In the genomic region with DNA sequence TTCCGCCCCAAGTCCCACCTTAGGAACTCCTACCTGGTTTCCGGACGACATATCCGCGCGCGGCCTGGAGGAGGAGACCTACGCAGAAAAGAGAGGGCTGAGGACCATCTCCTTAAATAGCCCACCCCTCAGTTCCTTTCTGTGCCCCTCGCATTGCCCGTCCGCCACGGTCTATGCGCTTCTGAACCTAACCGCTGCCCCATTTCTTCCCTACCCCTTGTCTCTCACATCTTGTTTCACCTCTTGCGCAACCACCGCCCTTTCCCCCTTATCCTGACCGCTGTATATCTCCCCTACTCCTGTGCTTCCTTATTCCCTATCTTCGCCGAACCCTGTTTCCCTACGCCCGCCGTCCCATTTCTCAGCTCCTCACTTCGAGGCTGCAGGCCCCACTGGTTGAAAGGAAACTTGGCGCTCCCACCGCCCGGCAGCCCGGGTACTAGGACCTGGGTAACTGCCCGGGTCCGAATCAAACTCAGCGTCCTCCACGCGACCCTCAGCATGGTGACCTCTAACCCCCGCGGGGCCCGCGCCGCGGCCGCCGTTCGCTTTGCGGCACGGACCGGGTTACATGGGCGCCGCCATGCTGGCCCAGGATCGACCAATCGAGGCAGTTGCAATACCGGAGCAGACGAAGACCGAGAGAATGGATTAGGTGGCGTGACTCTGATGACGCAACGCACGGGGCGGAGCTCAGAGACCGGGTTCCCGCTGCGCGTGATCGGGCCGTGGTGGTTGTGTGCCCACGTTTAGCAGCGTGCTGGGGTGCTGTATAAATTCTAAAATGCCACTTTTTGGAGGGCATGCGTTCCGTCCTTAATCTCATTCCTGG, we compare ENCODE assay signal across 8 cellular contexts. TPM values are rescaled to one million over a fixed set of nuclear protein-coding genes. Genes with fewer than 3 reads are reported as not detected.
DNase-seq lines count a peak whose midpoint lies in the region; ATAC-seq, FAIRE-seq and TF ChIP-seq lines count a peak whose summit lies in the region.

Gene MRPS15 (minus strand): TSS at position 612 of the 832 bp plus-strand sequence. CDS start 109 bp downstream, at position 503.

- no peaks in the 10 kb centered on the region for H3K9me3 ChIP-seq in HepG2 (ENCODE audit: low read length)

- H3K4me1 ChIP-seq in HepG2 (ENCODE audit: insufficient read depth, low read length): peaks cover 55% of the 10 kb centered on the region

- POLR2A ChIA-PET in HepG2 (lab: Yijun Ruan, JAX): interaction anchor here (0.6 to 3.6 kb wide), 21 partner anchors 8 to 1010 kb away, joined by 3 to 48 read pairs (median 4); partner anchors contain the start of genes CSF3R, LSM10, OSCP1 and THRAP3

- under 1% methylated on average over 28 of the region's 66 CpGs for WGBS in HepG2 (ENCODE audit: low lambda C conversion rate)

- peak; percentile 26; the same call in 1 of the 2 replicates for TF ChIP-seq RAD21 in HepG2 (CRISPR knock-in tag; IDR thresholded peaks at IDR 0.05)

- ATAC-seq in GM19372 (IDR thresholded peaks at IDR 0.05; ENCODE audit: low read depth, unreplicated experiment) (peak; percentile 94), HG03558 (IDR thresholded peaks at IDR 0.05; ENCODE audit: extremely low read depth, unreplicated experiment) (peak; percentile 76), HepG2 (peak; percentile 86)

- H3K4me2 ChIP-seq in HepG2 (ENCODE audit: low read depth, low read length): peak within 1 kb of the TSS; percentile 92

- no TSS peak for BruUV-seq in HepG2 (replicated peaks; lab: Mats Ljungman, UMichigan)

- peak; percentile 73 for FAIRE-seq in HepG2 (lab: Jason Lieb, UNC)

- no peak within 1 kb of the TSS for H2AFZ ChIP-seq in HepG2 (ENCODE audit: low read length)

- H4K20me1 ChIP-seq in HepG2 (ENCODE audit: insufficient read depth, low read length): no peaks in the 10 kb centered on the region

- peak within 1 kb of the TSS; percentile 91 for H3K9ac ChIP-seq in HepG2 (ENCODE audit: insufficient read depth, low read depth, low read length)

- in situ Hi-C loops in HepG2 (cut with HindIII; ENCODE audit: extremely low pct_ligation_motif_present, low pct_unique_long_range_greater_than_20kb): no loop called here

- intact Hi-C loops in HepG2 (cut with micrococcal nuclease; ENCODE audit: unreplicated experiment): loop anchor here (2.0 kb wide), 1 partner anchor 23 kb away; no protein-coding TSS in a partner anchor

- no peaks in the 10 kb centered on the region; a peak in 1 of 5 replicates for H3K27me3 ChIP-seq in HepG2 (ENCODE audit: control insufficient read depth in 1 of 2, insufficient read depth in 2 of 2, low read length in 2 of 2)

- no peak for TF ChIP-seq CTCF in HepG2 (CRISPR knock-in tag; IDR thresholded peaks at IDR 0.05)

- CTCF ChIA-PET in HepG2 (lab: Yijun Ruan, JAX; ENCODE audit: low intra/inter-chr PET ratio, low total read pairs): no interaction called here

- peak; percentile 95 to 97 for TF ChIP-seq POLR2A in HepG2 (IDR thresholded peaks at IDR 0.05; ENCODE audit: insufficient read depth in 1 of 2, low read depth in 2 of 2, low read length in 2 of 2)

- peak; percentile 80 to 94 for TF ChIP-seq EP300 in HepG2 (IDR thresholded peaks at IDR 0.05; ENCODE audit: low read depth in 2 of 2, low read length in 2 of 2)
- peak; percentile 86 for TF ChIP-seq EP300 in HepG2 (CRISPR knock-in tag; IDR thresholded peaks at IDR 0.05; ENCODE audit: borderline replicate concordance)

- H3K27ac ChIP-seq in HepG2 (ENCODE audit: extremely low read length, insufficient read depth, low read length): peak within 1 kb of the TSS; percentile 93

- peak within 1 kb of the TSS; percentile 83 to 91 (median 90) for H3K4me3 ChIP-seq in HepG2 (replicated peaks in 1 of 3; ENCODE audit: insufficient read depth in 1 of 3, low read depth in 2 of 3, low read length in 3 of 3)

- H3K79me2 ChIP-seq in HepG2 (ENCODE audit: insufficient read depth, low read length): peaks cover 17% of the 10 kb centered on the region

- peaks cover 16 to 33% of the 10 kb centered on the region in 2 experiments for H3K36me3 ChIP-seq in HepG2 (replicated peaks in 1 of 2; ENCODE audit: control insufficient read depth in 1 of 2, insufficient read depth in 2 of 2, low read length in 2 of 2)

- peak; percentile 43 to 95 (median 90) for DNase-seq in C1 segment of cervical spinal cord (lab: John Stamatoyannopoulos, UW)
- peak; percentile 54 for DNase-seq in NCI-H748 treated with DMSO at 0.1 percent for 48 hours (lab: John Stamatoyannopoulos, UW)
- DNase-seq in activated CD4-positive, alpha-beta T cell treated with anti-CD3 and anti-CD28 coated beads, Interleukin-2, amount 50 U/mL, for 4 hours: peak; percentile 94 to 97
- DNase-seq in dermis blood vessel endothelial cell: peak; percentile 97
- peak; percentile 90 for DNase-seq in HepG2 (ENCODE audit: low spot score)
- DNase-seq in stimulated activated CD4-positive, alpha-beta T cell treated with anti-CD3 and anti-CD28 coated beads, Interleukin-4, amount 100 ng/mL, for 1 hour: peak; percentile 97

TF ChIP-seq in HepG2, 621 proteins besides CTCF, POLR2A, EP300 and RAD21 (continues in another document):
- TF ChIP-seq IRF1 (CRISPR knock-in tag; IDR thresholded peaks at IDR 0.05; ENCODE audit: low read depth): no peak
- no peak for TF ChIP-seq KLF13 (CRISPR knock-in tag; IDR thresholded peaks at IDR 0.05)
- TF ChIP-seq, protein P1, sequence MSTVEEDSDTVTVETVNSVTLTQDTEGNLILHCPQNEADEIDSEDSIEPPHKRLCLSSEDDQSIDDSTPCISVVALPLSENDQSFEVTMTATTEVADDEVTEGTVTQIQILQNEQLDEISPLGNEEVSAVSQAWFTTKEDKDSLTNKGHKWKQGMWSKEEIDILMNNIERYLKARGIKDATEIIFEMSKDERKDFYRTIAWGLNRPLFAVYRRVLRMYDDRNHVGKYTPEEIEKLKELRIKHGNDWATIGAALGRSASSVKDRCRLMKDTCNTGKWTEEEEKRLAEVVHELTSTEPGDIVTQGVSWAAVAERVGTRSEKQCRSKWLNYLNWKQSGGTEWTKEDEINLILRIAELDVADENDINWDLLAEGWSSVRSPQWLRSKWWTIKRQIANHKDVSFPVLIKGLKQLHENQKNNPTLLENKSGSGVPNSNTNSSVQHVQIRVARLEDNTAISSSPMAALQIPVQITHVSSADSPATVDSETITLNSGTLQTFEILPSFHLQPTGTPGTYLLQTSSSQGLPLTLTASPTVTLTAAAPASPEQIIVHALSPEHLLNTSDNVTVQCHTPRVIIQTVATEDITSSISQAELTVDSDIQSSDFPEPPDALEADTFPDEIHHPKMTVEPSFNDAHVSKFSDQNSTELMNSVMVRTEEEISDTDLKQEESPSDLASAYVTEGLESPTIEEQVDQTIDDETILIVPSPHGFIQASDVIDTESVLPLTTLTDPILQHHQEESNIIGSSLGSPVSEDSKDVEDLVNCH (CRISPR knock-in tag; IDR thresholded peaks at IDR 0.05): no peak
- TF ChIP-seq ZNF124 (CRISPR knock-in tag; IDR thresholded peaks at IDR 0.05): peak; percentile 94
- no peak for TF ChIP-seq SRY (CRISPR knock-in tag; IDR thresholded peaks at IDR 0.05)
- peak; percentile 90 for TF ChIP-seq GABPB1 (CRISPR knock-in tag; IDR thresholded peaks at IDR 0.05)
- peak; percentile 81 for TF ChIP-seq ZNF772 (CRISPR knock-in tag; IDR thresholded peaks at IDR 0.05)
- no peak for TF ChIP-seq SETDB1 (CRISPR knock-in tag; IDR thresholded peaks at IDR 0.05; ENCODE audit: borderline replicate concordance)
- TF ChIP-seq MXD4 (CRISPR knock-in tag; IDR thresholded peaks at IDR 0.05): peak; percentile 88

RNA-seq across cellular contexts. Expression of gene MRPS15, which starts in this region (rescaled TPM):
- total RNA-seq in dermis blood vessel endothelial cell: 57.7 and 88.7 TPM in 2 replicates
- total RNA-seq in HepG2 (2016; rRNA removed; fragmentation: Illumina TruSeq; extraction: Trizol): 113 and 137 TPM in 2 replicates
- 206 and 254 TPM in 2 replicates for total RNA-seq in HepG2 (2016; cell fraction: cytosol; rRNA removed; fragmentation: Illumina TruSeq; extraction: Trizol; ENCODE audit: low read depth)
- total RNA-seq in HepG2 (2016; cell fraction: insoluble cytoplasmic fraction; rRNA removed; fragmentation: Illumina TruSeq; extraction: Trizol): 122 and 135 TPM in 2 replicates
- total RNA-seq in HepG2 (2016; cell fraction: membrane; rRNA removed; fragmentation: Illumina TruSeq; extraction: Trizol): 170 and 207 TPM in 2 replicates
- total RNA-seq in HepG2 (2016; cell fraction: nucleus; rRNA removed; fragmentation: Illumina TruSeq; extraction: Trizol): 55.2 and 55.8 TPM in 2 replicates
- 53.3 and 59.0 TPM in 2 replicates for polyA plus RNA-seq in HepG2 (2011; rRNA removed)
- polyA plus RNA-seq in HepG2 (2011; cell fraction: cytosol; rRNA removed): 63.3 and 64.9 TPM in 2 replicates
- 32.6 and 45.2 TPM in 2 replicates for polyA plus RNA-seq in HepG2 (2011; cell fraction: nucleus; rRNA removed)
- polyA plus RNA-seq in HepG2 (2012): 46.7 and 60.7 TPM in 2 replicates
- 258 and 349 TPM in 2 replicates for polyA plus RNA-seq in HepG2 (2016; cell fraction: cytosol; fragmentation: Illumina TruSeq; extraction: Trizol; ENCODE audit: low read depth)
- polyA plus RNA-seq in HepG2 (2016; cell fraction: insoluble cytoplasmic fraction; fragmentation: Illumina TruSeq; extraction: Trizol; ENCODE audit: low read depth): 167 TPM in 2 replicates
- polyA plus RNA-seq in HepG2 (2016; cell fraction: membrane; fragmentation: Illumina TruSeq; extraction: Trizol; ENCODE audit: low read depth): 198 and 246 TPM in 2 replicates
- polyA plus RNA-seq in HepG2 (2016; cell fraction: nucleus; fragmentation: Illumina TruSeq; extraction: Trizol; ENCODE audit: insufficient read depth, low read depth): 109 and 110 TPM in 2 replicates
- polyA minus RNA-seq in HepG2 (2011; rRNA and poly(A)+ RNA removed; ENCODE audit: low replicate concordance): 12.8 and 22.8 TPM in 2 replicates
- 16.6 and 17.9 TPM in 2 replicates for polyA minus RNA-seq in HepG2 (2011; cell fraction: cytosol; rRNA and poly(A)+ RNA removed)
- 21.8 and 27.1 TPM in 2 replicates for polyA minus RNA-seq in HepG2 (2011; cell fraction: nucleus; rRNA and poly(A)+ RNA removed)

Comparison
In these comparisons a context has a peak if more than half of its experiments do, and no peak if none do; other contexts are left out.
1. Peak in every context shown above with its lines: DNase-seq, ATAC-seq, H3K4me3 ChIP-seq and H3K27ac ChIP-seq.